9 cellular contexts compared by ENCODE assay signal in the genomic region with DNA sequence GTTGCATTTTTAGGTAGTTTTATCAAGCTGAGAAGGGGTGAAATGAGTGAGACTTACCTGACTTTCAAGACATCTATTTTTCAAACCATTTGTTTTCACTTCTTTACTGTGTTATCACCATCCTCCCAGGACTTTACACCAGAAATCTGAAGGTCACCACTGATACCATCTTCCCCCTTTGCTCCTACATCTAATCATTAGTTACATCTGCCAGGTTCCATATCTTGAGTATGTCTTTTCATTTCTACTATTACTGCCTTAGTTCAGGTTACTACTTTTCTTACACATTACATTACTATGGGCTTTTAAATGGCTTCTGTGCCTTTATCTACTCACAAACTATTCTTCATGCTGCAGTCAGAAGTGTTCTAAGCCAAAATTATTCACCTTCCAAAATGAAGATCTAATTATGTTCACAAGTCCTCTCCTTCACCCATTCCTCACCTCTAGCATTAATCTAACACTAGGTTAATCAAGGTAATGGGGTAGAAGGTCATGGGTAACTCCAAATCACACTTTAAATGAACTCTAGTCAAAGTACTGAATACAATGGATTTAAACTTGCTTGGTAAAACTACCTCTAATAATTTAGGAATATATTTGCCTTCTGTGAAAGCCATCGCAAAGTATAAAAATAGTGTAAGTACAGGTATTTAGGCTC. TPM values are rescaled to one million over a fixed set of nuclear protein-coding genes. Genes with fewer than 3 reads are reported as not detected.
DNase-seq lines count a peak whose midpoint lies in the region; ATAC-seq and TF ChIP-seq lines count a peak whose summit lies in the region.
"Had no signal": no experiment of that assay in that cellular context is flagged by ENCODE, and none has a peak within 500 bp of the region (broad histone marks: within the 10 kb centered on the region; RNA-seq: fewer than 3 reads in every experiment).

No MANE protein-coding gene starts in this region.

- no peak for TF ChIP-seq POLR2A in stomach (IDR thresholded peaks at IDR 0.05)

- no peak overlapping the region for H3K9ac ChIP-seq in iPS-15b (ENCODE audit: low read depth, low read length)

- TF ChIP-seq CTCF in WI38 (IDR thresholded peaks at IDR 0.05; ENCODE audit: low read depth, low read length) (no peak), stomach (IDR thresholded peaks at IDR 0.05) (no peak)

- H3K9me3 ChIP-seq in iPS-15b (ENCODE audit: control insufficient read depth, insufficient read depth, low read length) (no peaks in the 10 kb centered on the region), stomach (no peaks in the 10 kb centered on the region)

- 51 to 72% (median 65%) methylated on average over 1 of the region's 1 CpG for WGBS in stomach, 5 donors

- H3K36me3 Mint-ChIP-seq in activated CD4-positive, alpha-beta memory T cell treated with anti-CD3 and anti-CD28 coated beads, Interleukin-2, amount 10 ng/mL, durations not matched to agents 7 days and 5 days (ENCODE audit: low read depth): peaks cover 16% of the 10 kb centered on the region
- H3K36me3 Mint-ChIP-seq in activated CD4-positive, alpha-beta memory T cell treated with anti-CD3 and anti-CD28 coated beads for 36 hours: no peaks in the 10 kb centered on the region

- H3K27ac ChIP-seq in stomach: peak overlapping the region in 3 of 5 donors; percentile 99

- peak overlapping the region; percentile 4 for H3K27ac Mint-ChIP-seq in activated CD4-positive, alpha-beta memory T cell treated with anti-CD3 and anti-CD28 coated beads, Interleukin-2, amount 10 ng/mL, durations not matched to agents 7 days and 5 days
- no peak overlapping the region for H3K27ac Mint-ChIP-seq in activated CD4-positive, alpha-beta memory T cell treated with anti-CD3 and anti-CD28 coated beads for 36 hours

- no peak for TF ChIP-seq EP300 in stomach (IDR thresholded peaks at IDR 0.05)

- H3K27me3 ChIP-seq in iPS-15b (ENCODE audit: control insufficient read depth, insufficient read depth, low read length) (no peaks in the 10 kb centered on the region), stomach (no peaks in the 10 kb centered on the region)

- no peak for DNase-seq in activated CD4-positive, alpha-beta memory T cell treated with anti-CD3 and anti-CD28 coated beads, Interleukin-2, amount 10 ng/mL, durations not matched to agents 7 days and 5 days
- DNase-seq in activated CD4-positive, alpha-beta memory T cell treated with anti-CD3 and anti-CD28 coated beads for 36 hours: no peak
- DNase-seq in stomach: no peak
- DNase-seq in effector CD4-positive, alpha-beta T cell: no peak
- DNase-seq in A172 (ENCODE audit: low spot score): no peak
- DNase-seq: SHP77 treated with DMSO at 0.1 percent for 48 hours had no signal

- intact Hi-C loops in activated CD4-positive, alpha-beta memory T cell treated with anti-CD3 and anti-CD28 coated beads for 36 hours (cut with micrococcal nuclease): loop anchor here (5.0 to 10.0 kb wide), 4 partner anchors 281 to 636 kb away; a partner anchor contains a TSS
- intact Hi-C loops in stomach (cut with DNase I; ENCODE audit: low total_unique reads): no loop called here

- peak overlapping the region; percentile 93 for H3K4me3 Mint-ChIP-seq in activated CD4-positive, alpha-beta memory T cell treated with anti-CD3 and anti-CD28 coated beads, Interleukin-2, amount 10 ng/mL, durations not matched to agents 7 days and 5 days
- H3K4me3 Mint-ChIP-seq in activated CD4-positive, alpha-beta memory T cell treated with anti-CD3 and anti-CD28 coated beads for 36 hours: no peak overlapping the region

- no peaks in the 10 kb centered on the region for H3K27me3 Mint-ChIP-seq in activated CD4-positive, alpha-beta memory T cell treated with anti-CD3 and anti-CD28 coated beads, Interleukin-2, amount 10 ng/mL, durations not matched to agents 7 days and 5 days
- H3K27me3 Mint-ChIP-seq in activated CD4-positive, alpha-beta memory T cell treated with anti-CD3 and anti-CD28 coated beads for 36 hours: no peaks in the 10 kb centered on the region

- CTCF ChIA-PET in activated CD4-positive, alpha-beta memory T cell treated with anti-CD3 and anti-CD28 coated beads, Interleukin-2, amount 10 ng/mL, durations not matched to agents 7 days and 5 days (lab: Charles Lee): interaction anchor here (1.1 to 3.1 kb wide), 5 partner anchors 16 to 340 kb away, joined by 3 to 21 read pairs (median 3); a partner anchor contains a TSS
- CTCF ChIA-PET in activated CD4-positive, alpha-beta memory T cell treated with anti-CD3 and anti-CD28 coated beads for 36 hours (lab: Charles Lee): interaction anchor here (0.6 to 2.7 kb wide), 4 partner anchors 11 to 280 kb away, joined by 3 to 13 read pairs (median 3); no protein-coding TSS in a partner anchor

- peak overlapping the region; percentile 88 for H3K4me3 ChIP-seq in WI38 (ENCODE audit: low read depth, low read length)
- H3K4me3 ChIP-seq in iPS-15b (ENCODE audit: low read depth, low read length): peak overlapping the region; percentile 79
- peak overlapping the region; percentile 61 to 83 (median 76) for H3K4me3 ChIP-seq in stomach

- ATAC-seq in GM21447 (IDR thresholded peaks at IDR 0.05; ENCODE audit: unreplicated experiment): no peak

- peaks cover 2% of the 10 kb centered on the region for H3K9me3 Mint-ChIP-seq in activated CD4-positive, alpha-beta memory T cell treated with anti-CD3 and anti-CD28 coated beads, Interleukin-2, amount 10 ng/mL, durations not matched to agents 7 days and 5 days
- no peaks in the 10 kb centered on the region for H3K9me3 Mint-ChIP-seq in activated CD4-positive, alpha-beta memory T cell treated with anti-CD3 and anti-CD28 coated beads for 36 hours

- H3K4me1 ChIP-seq in iPS-15b (ENCODE audit: control insufficient read depth, insufficient read depth, low read length) (peaks cover 6% of the 10 kb centered on the region), stomach (peaks cover 23 to 50% (median 38%) of the 10 kb centered on the region in 4 donors)

- H3K36me3 ChIP-seq in iPS-15b (ENCODE audit: control insufficient read depth, insufficient read depth, low read length): no peaks in the 10 kb centered on the region
- no peaks in the 10 kb centered on the region for H3K36me3 ChIP-seq in stomach

- POLR2A ChIA-PET in activated CD4-positive, alpha-beta memory T cell treated with anti-CD3 and anti-CD28 coated beads, Interleukin-2, amount 10 ng/mL, durations not matched to agents 7 days and 5 days (lab: Charles Lee): interaction anchor here (0.7 to 4.6 kb wide), 10 partner anchors 26 to 747 kb away, joined by 3 to 63 read pairs (median 10); a partner anchor contains a TSS
- POLR2A ChIA-PET in activated CD4-positive, alpha-beta memory T cell treated with anti-CD3 and anti-CD28 coated beads for 36 hours (lab: Charles Lee): interaction anchor here (0.7 to 1.3 kb wide), 2 partner anchors 44 to 204 kb away, joined by 3 read pairs; a partner anchor contains a TSS

- peaks cover 41% of the 10 kb centered on the region for H3K4me1 Mint-ChIP-seq in activated CD4-positive, alpha-beta memory T cell treated with anti-CD3 and anti-CD28 coated beads, Interleukin-2, amount 10 ng/mL, durations not matched to agents 7 days and 5 days
- H3K4me1 Mint-ChIP-seq in activated CD4-positive, alpha-beta memory T cell treated with anti-CD3 and anti-CD28 coated beads for 36 hours (ENCODE audit: low read depth): peaks cover 38% of the 10 kb centered on the region

RNA-seq across cellular contexts. Expression of a gene that starts 2.1 kb away (rescaled TPM):
- 10 to 100 TPM; 18.4 to 19.4 TPM for total RNA-seq in activated CD4-positive, alpha-beta memory T cell treated with anti-CD3 and anti-CD28 coated beads, Interleukin-2, amount 10 ng/mL, durations not matched to agents 7 days and 5 days
- total RNA-seq in activated CD4-positive, alpha-beta memory T cell treated with anti-CD3 and anti-CD28 coated beads for 36 hours: 10 to 100 TPM; 24.8 to 26.3 TPM
- 10 to 100 TPM; 18.3 to 56.9 (median 28.1) TPM for total RNA-seq in stomach
- 10 to 100 TPM; 19.6 to 24.5 (median 23.5) TPM for polyA plus RNA-seq in stomach
- total RNA-seq in A172 (2014; rRNA removed; shearing (Covaris generic)): 19.5 and 23.2 TPM in 2 replicates

RNA-seq across cellular contexts. Expression of a gene that starts 44.4 kb away (rescaled TPM):
- total RNA-seq in activated CD4-positive, alpha-beta memory T cell treated with anti-CD3 and anti-CD28 coated beads, Interleukin-2, amount 10 ng/mL, durations not matched to agents 7 days and 5 days: 100 to 1,000 TPM; 177 TPM
- total RNA-seq in activated CD4-positive, alpha-beta memory T cell treated with anti-CD3 and anti-CD28 coated beads for 36 hours: 10 to 100 TPM; 87.2 to 92.3 TPM
- 10 to 100 TPM; 15.2 to 90.7 (median 29.5) TPM for total RNA-seq in stomach
- 10 to 100 TPM; 11.7 to 22.5 (median 15.3) TPM for polyA plus RNA-seq in stomach
- 24.4 and 26.2 TPM in 2 replicates for total RNA-seq in A172 (2014; rRNA removed; shearing (Covaris generic))
